27 cellular contexts compared by ENCODE assay signal in the genomic region with DNA sequence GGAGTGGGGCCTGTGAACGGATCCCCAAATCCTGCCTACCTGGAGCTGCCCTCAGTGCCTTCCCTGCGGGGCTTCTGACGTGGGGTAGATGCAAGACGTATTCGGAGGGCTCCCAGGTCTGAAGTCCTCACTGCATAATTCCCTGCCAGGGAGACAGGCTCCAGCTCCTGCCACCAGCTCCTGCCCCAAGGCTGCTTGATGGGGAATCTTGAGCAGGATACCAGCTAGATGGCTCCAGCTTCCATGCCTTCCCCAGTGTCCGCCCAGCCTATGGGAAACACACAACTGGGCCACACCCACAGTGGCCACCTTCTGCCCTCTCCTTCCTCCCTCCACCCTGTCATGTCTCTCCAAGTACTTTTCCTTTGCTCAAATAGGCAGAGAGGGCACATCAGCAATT.
"Had no signal": no experiment of that assay in that cellular context is flagged by ENCODE, and none has a peak within 500 bp of the region (broad histone marks: within the 10 kb centered on the region; RNA-seq: fewer than 3 reads in every experiment).

No MANE protein-coding gene starts in this region.

- H3K9me3 ChIP-seq: left lung, lower lobe of right lung, ovary, right atrium auricular region, right lobe of liver, stomach, testis, thyroid gland, transverse colon, upper lobe of left lung had no signal

- H3K4me1 ChIP-seq: left lung, lower lobe of right lung, right atrium auricular region, right lobe of liver, stomach, testis, thyroid gland, transverse colon, upper lobe of left lung had no signal

- FAIRE-seq: keratinocyte, urothelium cell line had no signal

- H3K27ac ChIP-seq: left lung, lower lobe of right lung, neural progenitor cell, ovary, right atrium auricular region, right lobe of liver, stomach, testis, thyroid gland, transverse colon, upper lobe of left lung had no signal

- H3K27me3 ChIP-seq: left lung, neural progenitor cell, ovary, right atrium auricular region, right lobe of liver, stomach, testis, thyroid gland, transverse colon, upper lobe of left lung had no signal

- H3K9ac ChIP-seq: neural progenitor cell had no signal

- H3K4me2 ChIP-seq: neural progenitor cell had no signal

- H3K4me3 ChIP-seq: left lung, lower lobe of right lung, neural progenitor cell, ovary, right atrium auricular region, right lobe of liver, stomach, testis, thyroid gland, transverse colon, upper lobe of left lung had no signal

- H2AFZ ChIP-seq: neural progenitor cell had no signal

- ATAC-seq: left cardiac atrium; left lung; lower lobe of right lung; natural killer cell; stimulated activated naive B cell treated with anti-CD40 and anti-IgM and Interleukin-4, amounts not matched to agents 10 μg/mL and 1 μg/mL and 100 μg/mL, for 72 hours; stimulated activated naive CD8-positive, alpha-beta T cell treated with anti-CD3 and anti-CD28 coated beads, Interleukin-15, Interleukin-2, amounts not matched to agents 100 U/mL and 50 U/mL, for 24 hours had no signal

- H3K36me3 ChIP-seq: neural progenitor cell, ovary, right atrium auricular region, right lobe of liver, thyroid gland, transverse colon had no signal

- DNase-seq: head of caudate nucleus; hippocampal formation; kidney glomerular epithelial cell; left cardiac atrium; left lung; lower lobe of right lung; mammary epithelial cell; mesenchymal stem cell; naive B cell; natural killer cell; nephron progenitor cell; ovary; right lobe of liver; stimulated activated CD4-positive, alpha-beta T cell treated with anti-CD3 and anti-CD28 coated beads, Interleukin-12 subunit alpha, Interleukin-12 subunit beta, amount 100 ng/mL, for 4 hours; stimulated activated CD4-positive, alpha-beta T cell treated with anti-CD3 and anti-CD28 coated beads, Interleukin-15, amount 100 ng/mL, for 24 hours; stimulated activated CD4-positive, alpha-beta T cell treated with anti-CD3 and anti-CD28 coated beads, Interleukin-4, amount 100 ng/mL, for 24 hours; stimulated activated naive B cell treated with anti-CD40 and anti-IgM and Interleukin-4, amounts not matched to agents 10 μg/mL and 1 μg/mL and 100 μg/mL, for 72 hours; stimulated activated naive CD8-positive, alpha-beta T cell treated with anti-CD3 and anti-CD28 coated beads, Interleukin-15, Interleukin-2, amounts not matched to agents 100 U/mL and 50 U/mL, for 24 hours; stomach; testis; thyroid gland; transverse colon; upper lobe of left lung had no signal
